9 cellular contexts compared by ENCODE assay signal in the genomic region with DNA sequence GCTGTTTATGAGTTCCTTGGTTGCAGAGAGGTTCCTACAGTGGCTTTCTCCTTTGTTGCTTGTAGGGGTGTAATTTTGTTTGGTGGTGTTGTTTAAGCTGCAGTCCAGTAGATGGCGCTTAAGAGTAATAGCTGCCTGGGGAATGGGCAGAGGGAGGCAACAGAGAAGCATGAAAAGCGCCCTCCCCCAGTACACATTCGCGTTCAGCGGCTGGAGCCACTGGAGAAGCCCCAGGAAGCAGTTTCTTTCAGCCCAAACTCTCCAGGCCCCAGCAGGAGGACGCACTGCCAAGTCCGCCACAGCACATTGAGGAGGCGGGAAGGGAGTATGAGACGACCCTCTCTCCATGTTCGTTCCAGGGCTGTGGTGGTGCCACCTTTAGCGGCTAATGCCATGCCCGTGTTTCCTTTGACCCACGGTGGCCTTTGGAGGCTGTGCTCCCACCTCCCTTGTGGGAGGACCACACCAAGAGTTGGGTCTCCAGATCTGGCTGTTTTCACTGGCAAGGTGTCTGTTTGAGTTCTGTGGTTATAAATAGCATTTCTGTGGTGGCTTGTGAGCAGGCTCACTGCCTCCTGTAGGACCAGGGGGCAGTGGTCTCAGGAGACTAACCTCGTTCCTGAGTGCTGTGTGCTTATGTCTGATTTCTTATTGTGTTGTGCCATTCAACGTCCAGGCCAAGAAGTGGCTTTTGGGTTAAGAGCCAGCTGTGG.
A peak's percentile ranks its signal among the peaks of the same experiment; 100 is the strongest.
DNase-seq lines count a peak whose midpoint lies in the region; ATAC-seq and TF ChIP-seq lines count a peak whose summit lies in the region.
"Had no signal": no experiment of that assay in that cellular context is flagged by ENCODE, and none has a peak within 500 bp of the region (broad histone marks: within the 10 kb centered on the region; RNA-seq: fewer than 3 reads in every experiment).

No MANE protein-coding gene starts in this region.

- H3K27ac ChIP-seq in spleen = no peak overlapping the region
- H3K27ac ChIP-seq: epithelial cell of prostate had no signal

- intact Hi-C loops in left ventricle myocardium superior (cut with micrococcal nuclease) = no loop called here
- intact Hi-C loops in spleen (cut with DNase I; ENCODE audit: low total_unique reads) = no loop called here

- H3K79me2 ChIP-seq in Loucy (ENCODE audit: insufficient read depth, low read length) = no peaks in the 10 kb centered on the region

- TF ChIP-seq POLR2A in spleen (IDR thresholded peaks at IDR 0.05) = no peak

- H3K9ac ChIP-seq in Loucy (ENCODE audit: low read depth, low read length, poor library complexity, severe bottlenecking) = no peak overlapping the region

- H3K27me3 ChIP-seq in Loucy (ENCODE audit: insufficient read depth, low read length, poor library complexity, severe bottlenecking) (no peaks in the 10 kb centered on the region), spleen (replicated peaks in 1 of 7) (no peaks in the 10 kb centered on the region)

- H3K4me3 Mint-ChIP-seq in activated CD8-positive, alpha-beta T cell treated with anti-CD3 and anti-CD28 coated beads, Interleukin-2, amount 10 ng/mL, durations not matched to agents 7 days and 5 days = no peak overlapping the region

- no peaks in the 10 kb centered on the region for H3F3A ChIP-seq in Loucy (ENCODE audit: low read depth)

- DNase-seq in stimulated activated CD4-positive, alpha-beta T cell treated with anti-CD3 and anti-CD28 coated beads, Interleukin-1b, Interleukin-23, amount 100 ng/mL, for 48 hours = peak; percentile 4
- no peak for DNase-seq in stimulated activated CD4-positive, alpha-beta T cell treated with anti-CD3 and anti-CD28 coated beads, Interleukin-4, amount 100 ng/mL, for 4 hours
- peak; percentile 57 for DNase-seq in activated CD8-positive, alpha-beta T cell treated with anti-CD3 and anti-CD28 coated beads, Interleukin-2, amount 10 ng/mL, durations not matched to agents 7 days and 5 days
- DNase-seq in left ventricle myocardium superior (peak; percentile 31), spleen (no peak), NCI-H187 (lab: John Stamatoyannopoulos, UW) (no peak)

- 70 to 83% (median 77%) methylated on average over 15 of the region's 15 CpGs for WGBS in spleen, 5 donors

- H3K4me3 ChIP-seq in Loucy (ENCODE audit: low read length, poor library complexity, severe bottlenecking) (no peak overlapping the region), spleen (no peak overlapping the region)

- H4K20me1 ChIP-seq in Loucy (ENCODE audit: insufficient read depth, low read length, poor library complexity, severe bottlenecking) = no peaks in the 10 kb centered on the region

- H2AFZ ChIP-seq in Loucy (ENCODE audit: low read length) = no peak overlapping the region

- POLR2A ChIA-PET in activated CD8-positive, alpha-beta T cell treated with anti-CD3 and anti-CD28 coated beads, Interleukin-2, amount 10 ng/mL, durations not matched to agents 7 days and 5 days (lab: Charles Lee) = interaction anchor here (0.6 kb wide), 1 partner anchor 606 kb away, joined by 3 read pairs; no protein-coding TSS in a partner anchor

- H3K36me3 ChIP-seq in Loucy (ENCODE audit: insufficient read depth, low read length) (no peaks in the 10 kb centered on the region), spleen (no peaks in the 10 kb centered on the region)

- H3K27ac Mint-ChIP-seq in activated CD8-positive, alpha-beta T cell treated with anti-CD3 and anti-CD28 coated beads, Interleukin-2, amount 10 ng/mL, durations not matched to agents 7 days and 5 days = no peak overlapping the region

- H3K27me3 Mint-ChIP-seq in activated CD8-positive, alpha-beta T cell treated with anti-CD3 and anti-CD28 coated beads, Interleukin-2, amount 10 ng/mL, durations not matched to agents 7 days and 5 days (ENCODE audit: low read depth) = no peaks in the 10 kb centered on the region

- CTCF ChIA-PET in activated CD8-positive, alpha-beta T cell treated with anti-CD3 and anti-CD28 coated beads, Interleukin-2, amount 10 ng/mL, durations not matched to agents 7 days and 5 days (lab: Charles Lee) = interaction anchor here (0.7 to 1.6 kb wide), 10 partner anchors 15 to 248 kb away, joined by 3 to 6 read pairs (median 4); no protein-coding TSS in a partner anchor

- H3K4me1 ChIP-seq in Loucy (ENCODE audit: insufficient read depth, low read length, poor library complexity, severe bottlenecking) (no peaks in the 10 kb centered on the region), spleen (peaks cover 0 to 13% (median 0%) of the 10 kb centered on the region in 6 donors)

- no peaks in the 10 kb centered on the region for H3K36me3 Mint-ChIP-seq in activated CD8-positive, alpha-beta T cell treated with anti-CD3 and anti-CD28 coated beads, Interleukin-2, amount 10 ng/mL, durations not matched to agents 7 days and 5 days (ENCODE audit: low read depth)

- H3K4me2 ChIP-seq in Loucy (ENCODE audit: low read depth, low read length, poor library complexity, severe bottlenecking) = no peak overlapping the region

- no peaks in the 10 kb centered on the region for H3K9me3 Mint-ChIP-seq in activated CD8-positive, alpha-beta T cell treated with anti-CD3 and anti-CD28 coated beads, Interleukin-2, amount 10 ng/mL, durations not matched to agents 7 days and 5 days (ENCODE audit: insufficient read depth)

- TF ChIP-seq CTCF in Loucy (conservative IDR thresholded peaks at IDR 0.05; ENCODE audit: low read length) = peak; percentile 88
- TF ChIP-seq CTCF in spleen (IDR thresholded peaks at IDR 0.05 in 8 of 11, conservative IDR thresholded peaks at IDR 0.05 in 3 of 11) = peak in 7 of 11 experiments; percentile 16 to 58 (median 49)

- no peaks in the 10 kb centered on the region for H3K9me2 ChIP-seq in Loucy (replicated peaks; ENCODE audit: low read depth, low read length)

- ATAC-seq in activated CD8-positive, alpha-beta T cell treated with anti-CD3 and anti-CD28 coated beads, Interleukin-2, amount 10 ng/mL, durations not matched to agents 7 days and 5 days = peak; percentile 76
- ATAC-seq in left ventricle myocardium superior (peak; percentile 75), GM19397 (IDR thresholded peaks at IDR 0.05; ENCODE audit: unreplicated experiment) (no peak)

- H3K9me3 ChIP-seq in Loucy (ENCODE audit: insufficient read depth, low read depth, low read length) (no peaks in the 10 kb centered on the region), spleen (no peaks in the 10 kb centered on the region)

- H3K4me1 Mint-ChIP-seq in activated CD8-positive, alpha-beta T cell treated with anti-CD3 and anti-CD28 coated beads, Interleukin-2, amount 10 ng/mL, durations not matched to agents 7 days and 5 days (ENCODE audit: low read depth) = peaks cover 21% of the 10 kb centered on the region

Comparison
In these comparisons a context has a peak if more than half of its experiments do, and no peak if none do; other contexts are left out.
1. DNase-seq: peak in stimulated activated CD4-positive, alpha-beta T cell treated with anti-CD3 and anti-CD28 coated beads, Interleukin-1b, Interleukin-23, amount 100 ng/mL, for 48 hours (single experiment), activated CD8-positive, alpha-beta T cell treated with anti-CD3 and anti-CD28 coated beads, Interleukin-2, amount 10 ng/mL, durations not matched to agents 7 days and 5 days (single experiment) and left ventricle myocardium superior (single experiment); none in stimulated activated CD4-positive, alpha-beta T cell treated with anti-CD3 and anti-CD28 coated beads, Interleukin-4, amount 100 ng/mL, for 4 hours (0 of 2), spleen (single experiment) and NCI-H187 (0 of 2).